In genomic region chr6:156869986-156870398, GRCh38 we compare ENCODE assay signal across 24 cellular contexts.
DNase-seq lines count a peak whose midpoint lies in the region; ATAC-seq, FAIRE-seq and TF ChIP-seq lines count a peak whose summit lies in the region.
"Had no signal": no experiment of that assay in that cellular context is flagged by ENCODE, and none has a peak within 500 bp of the region (broad histone marks: within the 10 kb centered on the region; RNA-seq: fewer than 3 reads in every experiment).

No MANE protein-coding gene starts in this region.

- H3K4me1 ChIP-seq in HepG2 (ENCODE audit: insufficient read depth, low read length) (peaks cover 9% of the 10 kb centered on the region), right lobe of liver (no peaks in the 10 kb centered on the region), iPS-15b (ENCODE audit: control insufficient read depth, insufficient read depth, low read length) (peaks cover 34% of the 10 kb centered on the region)

- H3K27ac ChIP-seq in HepG2 (ENCODE audit: extremely low read length, insufficient read depth, low read length), result no peak overlapping the region
- no peak overlapping the region for H3K27ac ChIP-seq in right lobe of liver
- H3K27ac ChIP-seq: gastroesophageal sphincter, Peyer's patch, SJSA1, stomach, transverse colon, VCaP had no signal

- H3K36me3 ChIP-seq in HepG2 (replicated peaks in 1 of 2; ENCODE audit: control insufficient read depth in 1 of 2, insufficient read depth in 2 of 2, low read length in 2 of 2) (peaks cover 4 to 17% of the 10 kb centered on the region in 2 experiments; a peak in 4 of 5 replicates), right lobe of liver (no peaks in the 10 kb centered on the region), iPS-15b (ENCODE audit: control insufficient read depth, insufficient read depth, low read length) (no peaks in the 10 kb centered on the region)
- H3K36me3 ChIP-seq: Peyer's patch, SJSA1, stomach, transverse colon had no signal

- no peaks in the 10 kb centered on the region for H3K27me3 ChIP-seq in HepG2 (ENCODE audit: control insufficient read depth in 1 of 2, insufficient read depth in 2 of 2, low read length in 2 of 2)
- no peaks in the 10 kb centered on the region for H3K27me3 ChIP-seq in right lobe of liver
- no peaks in the 10 kb centered on the region for H3K27me3 ChIP-seq in iPS-15b (ENCODE audit: control insufficient read depth, insufficient read depth, low read length)
- H3K27me3 ChIP-seq: gastroesophageal sphincter, Peyer's patch, SJSA1, stomach, transverse colon had no signal

- H3K9me3 ChIP-seq in HepG2 (ENCODE audit: low read length), result no peaks in the 10 kb centered on the region
- H3K9me3 ChIP-seq in right lobe of liver, result no peaks in the 10 kb centered on the region
- H3K9me3 ChIP-seq in iPS-15b (ENCODE audit: control insufficient read depth, insufficient read depth, low read length), result no peaks in the 10 kb centered on the region
- H3K9me3 ChIP-seq: gastroesophageal sphincter, Peyer's patch, SJSA1, stomach, transverse colon had no signal

- no peaks in the 10 kb centered on the region for H3K27me3 Mint-ChIP-seq in nephron (ENCODE audit: low read depth)
- H3K27me3 Mint-ChIP-seq: activated naive CD8-positive, alpha-beta T cell treated with anti-CD3 and anti-CD28 coated beads, Interleukin-2, amount 10 ng/mL, durations not matched to agents 7 days and 5 days had no signal

- H3K4me3 Mint-ChIP-seq in nephron, result no peak overlapping the region
- H3K4me3 Mint-ChIP-seq: activated naive CD8-positive, alpha-beta T cell treated with anti-CD3 and anti-CD28 coated beads, Interleukin-2, amount 10 ng/mL, durations not matched to agents 7 days and 5 days; T-helper 1 cell treated with Interleukin-12 subunit alpha and Interleukin-12 subunit beta and Interleukin-4 antibody, amounts not matched to agents 30 μg/mL and 1 μg/mL, for 36 hours had no signal

- peak overlapping the region in 2 of 3 experiments; percentile 4 to 54 for H3K27ac Mint-ChIP-seq in nephron
- H3K27ac Mint-ChIP-seq: activated naive CD8-positive, alpha-beta T cell treated with anti-CD3 and anti-CD28 coated beads, Interleukin-2, amount 10 ng/mL, durations not matched to agents 7 days and 5 days; T-helper 1 cell treated with Interleukin-12 subunit alpha and Interleukin-12 subunit beta and Interleukin-4 antibody, amounts not matched to agents 30 μg/mL and 1 μg/mL, for 36 hours had no signal

- H3K4me3 ChIP-seq in HepG2 (replicated peaks in 1 of 3; ENCODE audit: insufficient read depth in 1 of 3, low read depth in 2 of 3, low read length in 3 of 3), result no peak overlapping the region
- H3K4me3 ChIP-seq in right lobe of liver, result no peak overlapping the region
- H3K4me3 ChIP-seq in iPS-15b (ENCODE audit: low read depth, low read length), result peak overlapping the region; percentile 27
- H3K4me3 ChIP-seq: gastroesophageal sphincter, Peyer's patch, SJSA1, stomach, transverse colon had no signal

- CTCF ChIA-PET in HepG2 (lab: Yijun Ruan, JAX; ENCODE audit: low intra/inter-chr PET ratio, low total read pairs), result no interaction called here

- 97% methylated on average over 13 of the region's 13 CpGs for WGBS in HepG2 (ENCODE audit: low lambda C conversion rate)
- 97% methylated on average over 6 of the region's 13 CpGs for WGBS in right lobe of liver (ENCODE audit: insufficient coverage, low coverage, low lambda C conversion rate, missing lambda C conversion rate)

- H3K9ac ChIP-seq in HepG2 (ENCODE audit: insufficient read depth, low read depth, low read length), result no peak overlapping the region
- H3K9ac ChIP-seq in iPS-15b (ENCODE audit: low read depth, low read length), result peak overlapping the region; percentile 70

- H3K79me2 ChIP-seq in HepG2 (ENCODE audit: insufficient read depth, low read length), result peaks cover 80% of the 10 kb centered on the region

- no peak for TF ChIP-seq RAD21 in HepG2 (CRISPR knock-in tag; IDR thresholded peaks at IDR 0.05)

- TF ChIP-seq EP300 in HepG2 (IDR thresholded peaks at IDR 0.05; ENCODE audit: low read depth in 2 of 2, low read length in 2 of 2), result no peak
- TF ChIP-seq EP300 in HepG2 (CRISPR knock-in tag; IDR thresholded peaks at IDR 0.05; ENCODE audit: borderline replicate concordance), result no peak

- H2AFZ ChIP-seq in HepG2 (ENCODE audit: low read length), result no peak overlapping the region

- intact Hi-C loops in HepG2 (cut with micrococcal nuclease; ENCODE audit: unreplicated experiment) (no loop called here), right lobe of liver (cut with DNase I) (no loop called here)

- peaks cover 6% of the 10 kb centered on the region for H3K9me3 Mint-ChIP-seq in nephron
- H3K9me3 Mint-ChIP-seq: activated naive CD8-positive, alpha-beta T cell treated with anti-CD3 and anti-CD28 coated beads, Interleukin-2, amount 10 ng/mL, durations not matched to agents 7 days and 5 days; T-helper 1 cell treated with Interleukin-12 subunit alpha and Interleukin-12 subunit beta and Interleukin-4 antibody, amounts not matched to agents 30 μg/mL and 1 μg/mL, for 36 hours had no signal

- TF ChIP-seq POLR2A in HepG2 (IDR thresholded peaks at IDR 0.05; ENCODE audit: insufficient read depth in 1 of 2, low read depth in 2 of 2, low read length in 2 of 2) (no peak), right lobe of liver (IDR thresholded peaks at IDR 0.05) (no peak)

- peaks cover 55% of the 10 kb centered on the region for H3K4me1 Mint-ChIP-seq in nephron

- BruUV-seq in HepG2 (replicated peaks; lab: Mats Ljungman, UMichigan), result no TSS peak

- ATAC-seq in HepG2 (no peak), right lobe of liver (no peak), GM18511 (IDR thresholded peaks at IDR 0.05; ENCODE audit: unreplicated experiment) (no peak)
- ATAC-seq: gastroesophageal sphincter, left colon had no signal

- H4K20me1 ChIP-seq in HepG2 (ENCODE audit: insufficient read depth, low read length), result peaks cover 14% of the 10 kb centered on the region; the same call in 1 of the 2 replicates

- in situ Hi-C loops in HepG2 (cut with HindIII; ENCODE audit: extremely low pct_ligation_motif_present, low pct_unique_long_range_greater_than_20kb), result no loop called here

- no peak for FAIRE-seq in HepG2 (lab: Jason Lieb, UNC)

- H3K36me3 Mint-ChIP-seq in nephron (ENCODE audit: low read depth), result peaks cover 17% of the 10 kb centered on the region

- H3K4me2 ChIP-seq in HepG2 (ENCODE audit: low read depth, low read length), result no peak overlapping the region

- POLR2A ChIA-PET in HepG2 (lab: Yijun Ruan, JAX), result no interaction called here

- TF ChIP-seq CTCF in HepG2 (CRISPR knock-in tag; IDR thresholded peaks at IDR 0.05) (no peak), right lobe of liver (IDR thresholded peaks at IDR 0.05) (no peak), nephron (IDR thresholded peaks at IDR 0.05; ENCODE audit: unreplicated experiment in 3 of 3) (no peak)

- DNase-seq in HepG2 (ENCODE audit: low spot score) (no peak), right lobe of liver (no peak), NOMO-1 (lab: John Stamatoyannopoulos, UW; ENCODE audit: unreplicated experiment in 2 of 2) (no peak), MV-4-11 (lab: John Stamatoyannopoulos, UW) (no peak)
- DNase-seq in effector CD4-positive, alpha-beta T cell, result no peak
- DNase-seq: activated CD4-positive, alpha-beta T cell treated with anti-CD3 and anti-CD28 coated beads, Interleukin-2, amount 50 U/mL, for 1 hour; activated naive CD8-positive, alpha-beta T cell treated with anti-CD3 and anti-CD28 coated beads, Interleukin-2, amount 10 ng/mL, durations not matched to agents 7 days and 5 days; AML-193; DMS79; IMR-90; left colon; NCI-H2107; NCI-H510A treated with DMSO at 0.1 percent for 48 hours; Peyer's patch; stimulated activated CD4-positive, alpha-beta T cell treated with anti-CD3 and anti-CD28 coated beads, Interleukin-4, amount 100 ng/mL, for 24 hours; stomach; transverse colon had no signal

TF ChIP-seq in HepG2, 621 proteins besides CTCF, POLR2A, EP300 and RAD21 (continues in another document):
- TF ChIP-seq MYNN (CRISPR knock-in tag; IDR thresholded peaks at IDR 0.05; ENCODE audit: low read depth) (no peak), AHDC1 (CRISPR knock-in tag; IDR thresholded peaks at IDR 0.05; ENCODE audit: borderline replicate concordance) (no peak)
